Comparison of ENCODE assay signal across 26 cellular contexts in the genomic region with DNA sequence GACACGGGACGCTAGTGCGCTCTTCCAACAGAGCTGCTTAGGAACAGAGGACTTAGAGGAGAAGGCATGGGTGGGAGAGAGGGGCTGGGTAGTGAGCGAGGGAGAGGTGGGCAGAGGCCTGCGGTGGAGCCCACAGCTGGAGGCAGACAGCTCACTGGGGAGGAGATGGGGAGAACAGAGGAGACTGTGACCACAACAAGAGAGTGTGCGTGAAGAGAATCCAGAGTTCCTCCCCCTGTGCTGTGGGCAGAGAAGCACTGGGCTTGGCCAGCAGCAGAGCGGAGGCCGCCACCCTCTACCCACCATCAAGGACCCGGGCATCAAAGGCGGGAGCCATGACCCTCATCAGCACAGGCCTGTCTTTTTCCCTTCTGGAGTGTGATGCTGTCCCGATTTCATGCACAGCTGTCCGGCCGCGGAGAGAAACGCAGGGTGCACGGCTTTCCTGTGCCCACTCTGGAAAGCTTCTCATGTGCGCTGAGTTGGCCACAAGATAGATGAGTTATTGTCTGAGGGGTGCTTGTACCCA.
"Had no signal": no experiment of that assay in that cellular context is flagged by ENCODE, and none has a peak within 500 bp of the region (broad histone marks: within the 10 kb centered on the region; RNA-seq: fewer than 3 reads in every experiment).

No MANE protein-coding gene starts in this region.

- H3K4me1 Mint-ChIP-seq: activated CD4-positive, alpha-beta memory T cell treated with anti-CD3 and anti-CD28 coated beads, Interleukin-2, amount 10 ng/mL, durations not matched to agents 7 days and 5 days; activated CD8-positive, alpha-beta memory T cell treated with anti-CD3 and anti-CD28 coated beads, Interleukin-2, amount 10 ng/mL, durations not matched to agents 7 days and 5 days; activated naive CD4-positive, alpha-beta T cell treated with anti-CD3 and anti-CD28 coated beads, Interleukin-2, amount 50 U/mL, for 24 hours had no signal

- H3K4me3 Mint-ChIP-seq: activated CD4-positive, alpha-beta memory T cell treated with anti-CD3 and anti-CD28 coated beads, Interleukin-2, amount 10 ng/mL, durations not matched to agents 7 days and 5 days; activated CD8-positive, alpha-beta memory T cell treated with anti-CD3 and anti-CD28 coated beads, Interleukin-2, amount 10 ng/mL, durations not matched to agents 7 days and 5 days; activated naive CD4-positive, alpha-beta T cell treated with anti-CD3 and anti-CD28 coated beads, Interleukin-2, amount 50 U/mL, for 24 hours had no signal

- H3K27ac ChIP-seq: SJCRH30, SK-N-MC had no signal

- H3K27ac Mint-ChIP-seq: activated CD4-positive, alpha-beta memory T cell treated with anti-CD3 and anti-CD28 coated beads, Interleukin-2, amount 10 ng/mL, durations not matched to agents 7 days and 5 days; activated CD8-positive, alpha-beta memory T cell treated with anti-CD3 and anti-CD28 coated beads, Interleukin-2, amount 10 ng/mL, durations not matched to agents 7 days and 5 days; activated naive CD4-positive, alpha-beta T cell treated with anti-CD3 and anti-CD28 coated beads, Interleukin-2, amount 50 U/mL, for 24 hours; brain had no signal

- H3K4me1 ChIP-seq: SJCRH30 had no signal

- H3K4me3 ChIP-seq: K562, SJCRH30, SK-N-MC had no signal

- H3K27me3 Mint-ChIP-seq: activated CD4-positive, alpha-beta memory T cell treated with anti-CD3 and anti-CD28 coated beads, Interleukin-2, amount 10 ng/mL, durations not matched to agents 7 days and 5 days; activated CD8-positive, alpha-beta memory T cell treated with anti-CD3 and anti-CD28 coated beads, Interleukin-2, amount 10 ng/mL, durations not matched to agents 7 days and 5 days had no signal

- H3K36me3 ChIP-seq: SJCRH30, WERI-Rb-1 had no signal

- H3K36me3 Mint-ChIP-seq: activated CD8-positive, alpha-beta memory T cell treated with anti-CD3 and anti-CD28 coated beads, Interleukin-2, amount 10 ng/mL, durations not matched to agents 7 days and 5 days; activated naive CD4-positive, alpha-beta T cell treated with anti-CD3 and anti-CD28 coated beads, Interleukin-2, amount 50 U/mL, for 24 hours; brain had no signal

- H3K27me3 ChIP-seq: SJCRH30 had no signal

- H3K9me3 Mint-ChIP-seq: activated CD4-positive, alpha-beta memory T cell treated with anti-CD3 and anti-CD28 coated beads, Interleukin-2, amount 10 ng/mL, durations not matched to agents 7 days and 5 days had no signal

- H3K9me3 ChIP-seq: SJCRH30 had no signal

- DNase-seq: activated CD4-positive, alpha-beta memory T cell treated with anti-CD3 and anti-CD28 coated beads, Interleukin-2, amount 10 ng/mL, durations not matched to agents 7 days and 5 days; activated CD4-positive, alpha-beta T cell treated with anti-CD3 and anti-CD28 coated beads for 1 hour; activated CD4-positive, alpha-beta T cell treated with anti-CD3 and anti-CD28 coated beads for 48 hours; activated CD4-positive, CD25-positive, alpha-beta regulatory T cell; activated CD8-positive, alpha-beta memory T cell treated with anti-CD3 and anti-CD28 coated beads for 24 hours; activated CD8-positive, alpha-beta memory T cell treated with anti-CD3 and anti-CD28 coated beads, Interleukin-2, amount 10 ng/mL, durations not matched to agents 7 days and 5 days; activated CD8-positive, alpha-beta memory T cell treated with anti-CD3 and anti-CD28 coated beads, Interleukin-2, amount 50 U/mL, for 48 hours; activated effector memory CD4-positive, alpha-beta T cell treated with Interleukin-2 at 50 U/mL for 16 hours; activated T-cell treated with anti-CD3 and anti-CD28 coated beads, Interleukin-2, amount 50 U/mL, for 48 hours; anterior cingulate cortex; caudate nucleus; MV-4-11; NCI-H1092; NCI-H1436 treated with DMSO at 0.1 percent for 48 hours; NCI-H1694 treated with DMSO at 0.1 percent for 48 hours; NCI-H345; NCI-H524 treated with DMSO at 0.1 percent for 48 hours; NK-92 treated with Interleukin-12 subunit alpha and Interleukin-12 subunit beta, amount 100 ng/mL, for 24 hours; SHP77; SJCRH30; T1000; WERI-Rb-1 had no signal

- ATAC-seq: activated CD8-positive, alpha-beta memory T cell treated with anti-CD3 and anti-CD28 coated beads, Interleukin-2, amount 10 ng/mL, durations not matched to agents 7 days and 5 days; K562 had no signal
